ENCODE assay signal across 22 cellular contexts in genomic region chr4:17189322-17189721, GRCh38.
A peak's percentile ranks its signal among the peaks of the same experiment; 100 is the strongest.
DNase-seq lines count a peak whose midpoint lies in the region; ATAC-seq and TF ChIP-seq lines count a peak whose summit lies in the region.
"Had no signal": no experiment of that assay in that cellular context is flagged by ENCODE, and none has a peak within 500 bp of the region (broad histone marks: within the 10 kb centered on the region; RNA-seq: fewer than 3 reads in every experiment).

No MANE protein-coding gene starts in this region.

- H3K9ac ChIP-seq in SK-N-MC (ENCODE audit: insufficient read length): no peak overlapping the region

- H3K27ac Mint-ChIP-seq in nephron progenitor cell (peak overlapping the region; percentile 32), chondrocyte (ENCODE audit: unreplicated experiment) (no peak overlapping the region)
- H3K27ac Mint-ChIP-seq in activated T-helper 17 cell treated with anti-CD3 and anti-CD28 coated beads, Interleukin-2, amount 50 U/mL, for 72 hours: no peak overlapping the region
- H3K27ac Mint-ChIP-seq: activated CD8-positive, alpha-beta T cell treated with anti-CD3 and anti-CD28 coated beads for 36 hours; activated naive CD8-positive, alpha-beta T cell treated with anti-CD3 and anti-CD28 coated beads, Interleukin-2, amount 50 U/mL, for 24 hours had no signal

- in situ Hi-C loops in GM13977 (cut with MboI; ENCODE audit: low pct_unique_long_range_greater_than_20kb, low sequenced_read_pairs, unreplicated experiment): no loop called here

- H3K4me3 ChIP-seq in SK-N-MC (no peak overlapping the region), fibroblast of pulmonary artery (replicated peaks; ENCODE audit: low read depth, low read length) (no peak overlapping the region)
- H3K4me3 ChIP-seq: K562, ovary, skin epidermis had no signal

- H3K27ac ChIP-seq in SK-N-MC: peak overlapping the region; percentile 84; the same call in 1 of the 2 replicates
- H3K27ac ChIP-seq: HL-60, ovary, VCaP had no signal

- no peak for ATAC-seq in activated T-helper 17 cell treated with anti-CD3 and anti-CD28 coated beads, Interleukin-2, amount 50 U/mL, for 72 hours (replicated peaks)
- ATAC-seq in GM19463 (IDR thresholded peaks at IDR 0.05; ENCODE audit: unreplicated experiment): no peak
- ATAC-seq: activated CD8-positive, alpha-beta T cell treated with anti-CD3 and anti-CD28 coated beads for 36 hours; activated naive CD8-positive, alpha-beta T cell treated with anti-CD3 and anti-CD28 coated beads, Interleukin-2, amount 50 U/mL, for 24 hours; K562; Panc1 had no signal

- no peaks in the 10 kb centered on the region for H3K36me3 ChIP-seq in SK-N-MC (ENCODE audit: insufficient read depth, low read length)
- H3K36me3 ChIP-seq: ovary had no signal

- H3K4me3 Mint-ChIP-seq in nephron progenitor cell: no peak overlapping the region
- H3K4me3 Mint-ChIP-seq in activated T-helper 17 cell treated with anti-CD3 and anti-CD28 coated beads, Interleukin-2, amount 50 U/mL, for 72 hours: no peak overlapping the region
- no peak overlapping the region for H3K4me3 Mint-ChIP-seq in chondrocyte (ENCODE audit: unreplicated experiment)
- H3K4me3 Mint-ChIP-seq: activated CD8-positive, alpha-beta T cell treated with anti-CD3 and anti-CD28 coated beads for 36 hours; activated naive CD8-positive, alpha-beta T cell treated with anti-CD3 and anti-CD28 coated beads, Interleukin-2, amount 50 U/mL, for 24 hours had no signal

- H3K9me3 Mint-ChIP-seq in nephron progenitor cell (peaks cover 48% of the 10 kb centered on the region), chondrocyte (ENCODE audit: low read depth) (no peaks in the 10 kb centered on the region)
- H3K9me3 Mint-ChIP-seq in activated T-helper 17 cell treated with anti-CD3 and anti-CD28 coated beads, Interleukin-2, amount 50 U/mL, for 72 hours: peaks cover 3% of the 10 kb centered on the region
- H3K9me3 Mint-ChIP-seq: activated CD8-positive, alpha-beta T cell treated with anti-CD3 and anti-CD28 coated beads for 36 hours had no signal

- TF ChIP-seq CTCF in fibroblast of pulmonary artery (IDR thresholded peaks at IDR 0.05; ENCODE audit: low read length, missing control alignments) (no peak), nephron progenitor cell (IDR thresholded peaks at IDR 0.05) (no peak), GM13977 (IDR thresholded peaks at IDR 0.05; ENCODE audit: extremely low read depth, insufficient read depth, missing control alignments) (no peak), chondrocyte (IDR thresholded peaks at IDR 0.05) (no peak)

- no peaks in the 10 kb centered on the region for H3K9me3 ChIP-seq in SK-N-MC (ENCODE audit: low read depth, low read length)
- H3K9me3 ChIP-seq: ovary had no signal

- H3K36me3 Mint-ChIP-seq in nephron progenitor cell (ENCODE audit: low read depth): peaks cover 23% of the 10 kb centered on the region
- no peaks in the 10 kb centered on the region for H3K36me3 Mint-ChIP-seq in activated T-helper 17 cell treated with anti-CD3 and anti-CD28 coated beads, Interleukin-2, amount 50 U/mL, for 72 hours (ENCODE audit: low read depth)
- H3K36me3 Mint-ChIP-seq in chondrocyte (ENCODE audit: low read depth): no peaks in the 10 kb centered on the region

- H3K27me3 Mint-ChIP-seq in nephron progenitor cell (ENCODE audit: low read depth, poor library complexity): no peaks in the 10 kb centered on the region
- H3K27me3 Mint-ChIP-seq in activated T-helper 17 cell treated with anti-CD3 and anti-CD28 coated beads, Interleukin-2, amount 50 U/mL, for 72 hours: peaks cover 11% of the 10 kb centered on the region
- H3K27me3 Mint-ChIP-seq in chondrocyte (ENCODE audit: low read depth): no peaks in the 10 kb centered on the region
- H3K27me3 Mint-ChIP-seq: activated naive CD8-positive, alpha-beta T cell treated with anti-CD3 and anti-CD28 coated beads, Interleukin-2, amount 50 U/mL, for 24 hours had no signal

- DNase-seq in EH (ENCODE audit: low read depth) (peak; percentile 79), SK-N-MC (ENCODE audit: low read depth, low spot score) (no peak), fibroblast of pulmonary artery (ENCODE audit: low read depth) (peak; percentile 75), nephron progenitor cell (no peak), GM13977 (ENCODE audit: low spot score) (no peak), chondrocyte (ENCODE audit: low spot score) (no peak)
- DNase-seq: activated CD8-positive, alpha-beta T cell treated with anti-CD3 and anti-CD28 coated beads for 36 hours; activated naive CD8-positive, alpha-beta T cell treated with anti-CD3 and anti-CD28 coated beads, Interleukin-2, amount 50 U/mL, for 24 hours; cerebellar nuclear complex; DND-41; hypothalamus; NCI-H1092; NCI-H774; ovary; stimulated activated CD4-positive, alpha-beta T cell treated with anti-CD3 and anti-CD28 coated beads, Interleukin-4, amount 100 ng/mL, for 24 hours had no signal

- H3K4me1 Mint-ChIP-seq in nephron progenitor cell (peaks cover 45% of the 10 kb centered on the region), chondrocyte (ENCODE audit: low read depth) (peaks cover 46% of the 10 kb centered on the region)
- H3K4me1 Mint-ChIP-seq in activated T-helper 17 cell treated with anti-CD3 and anti-CD28 coated beads, Interleukin-2, amount 50 U/mL, for 72 hours: no peaks in the 10 kb centered on the region
- H3K4me1 Mint-ChIP-seq: activated naive CD8-positive, alpha-beta T cell treated with anti-CD3 and anti-CD28 coated beads, Interleukin-2, amount 50 U/mL, for 24 hours had no signal

Comparison
In these comparisons a context has a peak if more than half of its experiments do, and no peak if none do; other contexts are left out.
1. DNase-seq: peak in EH (single experiment) and fibroblast of pulmonary artery (single experiment); none in SK-N-MC (single experiment), nephron progenitor cell (single experiment), GM13977 (single experiment) and chondrocyte (single experiment).